ENCODE assay signal across 17 cellular contexts in the genomic region with DNA sequence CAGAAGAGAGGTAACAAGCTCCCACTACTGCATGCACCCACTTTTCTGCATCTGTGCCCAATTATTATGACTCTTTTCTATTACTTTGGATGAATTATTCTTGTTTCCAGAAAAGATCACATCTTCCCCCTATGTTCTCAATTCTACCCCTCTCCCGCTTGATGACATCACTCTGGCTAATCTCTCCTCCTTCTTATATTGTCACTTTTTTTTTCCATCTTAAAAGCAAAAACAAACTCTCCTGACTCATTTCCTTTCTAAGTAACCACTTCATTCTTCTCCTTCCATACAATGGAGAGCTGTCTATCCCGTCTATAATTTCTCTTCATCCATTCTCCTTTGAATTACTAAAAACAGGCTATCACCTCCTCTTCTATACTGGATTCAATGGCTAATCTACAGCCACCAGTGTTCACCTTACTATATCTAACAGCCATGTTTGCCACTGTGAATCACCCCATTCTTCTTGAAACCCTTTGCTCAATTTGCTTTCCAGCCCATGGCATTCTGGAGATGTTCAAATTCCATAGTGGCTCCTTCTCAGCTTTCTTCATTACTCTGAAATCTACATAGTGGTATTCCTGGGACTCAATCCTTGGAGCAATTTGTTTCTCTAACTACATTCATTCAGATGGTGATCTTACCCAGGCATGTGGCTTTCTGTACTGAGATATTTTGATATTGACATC.
DNase-seq lines count a peak whose midpoint lies in the region; ATAC-seq and TF ChIP-seq lines count a peak whose summit lies in the region.
"Had no signal": no experiment of that assay in that cellular context is flagged by ENCODE, and none has a peak within 500 bp of the region (broad histone marks: within the 10 kb centered on the region; RNA-seq: fewer than 3 reads in every experiment).

No MANE protein-coding gene starts in this region.

- peak; percentile 38 for DNase-seq in AG10803 (ENCODE audit: low read depth)
- peak; percentile 42 for DNase-seq in HS-27A (ENCODE audit: low read depth)
- peak; percentile 68 for DNase-seq in astrocyte of the spinal cord (ENCODE audit: low read depth, low spot score)
- peak; percentile 1 for DNase-seq in kidney glomerular epithelial cell (lab: John Stamatoyannopoulos, UW)
- no peak for DNase-seq in NCI-H510A treated with DMSO at 0.1 percent for 48 hours (lab: John Stamatoyannopoulos, UW)
- DNase-seq in NCI-H2029 (lab: John Stamatoyannopoulos, UW) = no peak
- no peak for DNase-seq in AG08396 (ENCODE audit: low spot score)
- DNase-seq: activated CD4-positive, alpha-beta T cell treated with anti-CD3 and anti-CD28 coated beads, Interleukin-2, amount 50 U/mL, for 1 hour; activated T-cell treated with anti-CD3 and anti-CD28 coated beads, Interleukin-2, amount 50 U/mL, for 1 hour; amniotic stem cell; NCI-H1048; NK-92 treated with Interleukin-12 subunit alpha and Interleukin-12 subunit beta, amount 100 ng/mL, for 24 hours; SIG-M5; T1000; thyroid gland had no signal

- in situ Hi-C loops in astrocyte of the spinal cord (cut with HindIII; ENCODE audit: low sequenced_read_pairs) = no loop called here

- no peak for TF ChIP-seq CTCF in AG10803 (conservative IDR thresholded peaks at IDR 0.05; ENCODE audit: low read length)
- no peak for TF ChIP-seq CTCF in astrocyte of the spinal cord (IDR thresholded peaks at IDR 0.05; ENCODE audit: low read depth, low read length)

- no peak for ATAC-seq in GM19395 (IDR thresholded peaks at IDR 0.05; ENCODE audit: unreplicated experiment)
- ATAC-seq: natural killer cell treated with Interleukin-12 subunit alpha and Interleukin-12 subunit beta and Interleukin-15 and Interleukin-18, amount 100 ng/mL, for 72 hours had no signal

- H3K4me3 ChIP-seq in AG10803 (ENCODE audit: low read length) (no peak overlapping the region), astrocyte of the spinal cord (ENCODE audit: low read depth, low read length) (no peak overlapping the region)
- H3K4me3 ChIP-seq: thyroid gland had no signal

Comparison
In these comparisons a context has a peak if more than half of its experiments do, and no peak if none do; other contexts are left out.
1. DNase-seq: peak in AG10803 (single experiment), HS-27A (single experiment), astrocyte of the spinal cord (single experiment) and kidney glomerular epithelial cell (single experiment); none in NCI-H510A treated with DMSO at 0.1 percent for 48 hours (single experiment), NCI-H2029 (single experiment) and AG08396 (single experiment).